Comparison of ENCODE assay signal across 8 cellular contexts in genomic region chr11:72721689-72722049, GRCh38. TPM values are rescaled to one million over a fixed set of nuclear protein-coding genes. Genes with fewer than 3 reads are reported as not detected.
DNase-seq lines count a peak whose midpoint lies in the region; ATAC-seq and TF ChIP-seq lines count a peak whose summit lies in the region.

No MANE protein-coding gene starts in this region.

- WGBS in body of pancreas, 2 donors = 0% methylated on average over 12 to 13 of the region's 13 CpGs
- WGBS in lower leg skin, 2 donors = 1 to 4% methylated on average over 13 of the region's 13 CpGs

- intact Hi-C loops in body of pancreas (cut with DNase I) = no loop called here
- intact Hi-C loops in lower leg skin (cut with DNase I; ENCODE audit: low total_unique reads) = no loop called here

- no peak for TF ChIP-seq CTCF in body of pancreas (IDR thresholded peaks at IDR 0.05)
- TF ChIP-seq CTCF in lower leg skin (IDR thresholded peaks at IDR 0.05) = no peak

- H3K27ac ChIP-seq in body of pancreas = peak overlapping the region; percentile 79 to 95 (median 90)

- no peaks in the 10 kb centered on the region for H3K36me3 ChIP-seq in body of pancreas (replicated peaks in 1 of 2; ENCODE audit: insufficient read depth in 1 of 2, low read depth in 2 of 2)

- H3K4me1 ChIP-seq in body of pancreas = peaks cover 63% of the 10 kb centered on the region

- H3K4me3 ChIP-seq in body of pancreas (peak overlapping the region; percentile 16 to 76), lower leg skin (ENCODE audit: low read depth, poor library complexity, severe bottlenecking) (peak overlapping the region; percentile 49)

- DNase-seq in GM19238 (ENCODE audit: insufficient read length, low spot score) (peak; percentile 45), body of pancreas (peak; percentile 45 to 51 (median 48)), lower leg skin (ENCODE audit: low spot score in 2 of 2) (peak in 1 of 2 donors; percentile 92), NCI-H2196 treated with DMSO at 0.1 percent for 48 hours (lab: John Stamatoyannopoulos, UW; ENCODE audit: unreplicated experiment) (no peak), GOT3 (lab: John Stamatoyannopoulos, UW) (no peak)
- peak; percentile 50 for DNase-seq in stimulated activated naive CD8-positive, alpha-beta T cell treated with anti-CD3 and anti-CD28 coated beads, Interleukin-15, Interleukin-2, amounts not matched to agents 100 U/mL and 50 U/mL, for 24 hours

- ATAC-seq in SK-N-SH treated with all-trans-retinoic acid at 6 μM for 48 hours (peak; percentile 7), body of pancreas (peak; percentile 10), GM21447 (IDR thresholded peaks at IDR 0.05; ENCODE audit: unreplicated experiment) (no peak)
- ATAC-seq in stimulated activated naive CD8-positive, alpha-beta T cell treated with anti-CD3 and anti-CD28 coated beads, Interleukin-15, Interleukin-2, amounts not matched to agents 100 U/mL and 50 U/mL, for 24 hours = no peak

- TF ChIP-seq POLR2A in body of pancreas (IDR thresholded peaks at IDR 0.05) (no peak), lower leg skin (IDR thresholded peaks at IDR 0.05) (no peak)

- H3K9me3 ChIP-seq in body of pancreas = no peaks in the 10 kb centered on the region

- H3K27me3 ChIP-seq in body of pancreas = no peaks in the 10 kb centered on the region

TF ChIP-seq in SK-N-SH treated with all-trans-retinoic acid at 6 μM for 48 hours, 23 proteins besides CTCF, POLR2A, EP300 and RAD21:
- TF ChIP-seq GLIS3 (CRISPR knock-in tag; IDR thresholded peaks at IDR 0.05) = no peak
- no peak for TF ChIP-seq OSR1 (CRISPR knock-in tag; IDR thresholded peaks at IDR 0.05)
- TF ChIP-seq SNAI2 (CRISPR knock-in tag; IDR thresholded peaks at IDR 0.05) = no peak
- no peak for TF ChIP-seq CSDC2 (CRISPR knock-in tag; IDR thresholded peaks at IDR 0.05)
- no peak for TF ChIP-seq ARNTL (CRISPR knock-in tag; IDR thresholded peaks at IDR 0.05; ENCODE audit: borderline replicate concordance, low read depth)
- TF ChIP-seq POU6F1 (CRISPR knock-in tag; IDR thresholded peaks at IDR 0.05; ENCODE audit: borderline replicate concordance, low read depth) = no peak
- no peak for TF ChIP-seq PATZ1 (CRISPR knock-in tag; IDR thresholded peaks at IDR 0.05; ENCODE audit: borderline replicate concordance)
- TF ChIP-seq TCF4 (CRISPR knock-in tag; IDR thresholded peaks at IDR 0.05; ENCODE audit: borderline replicate concordance) = no peak
- TF ChIP-seq ZNF565 (CRISPR knock-in tag; conservative IDR thresholded peaks at IDR 0.05; ENCODE audit: low read depth) = no peak
- TF ChIP-seq ZC3H10 (CRISPR knock-in tag; IDR thresholded peaks at IDR 0.05) = no peak
- TF ChIP-seq ZNF70 (CRISPR knock-in tag; IDR thresholded peaks at IDR 0.05) = no peak
- TF ChIP-seq ZFP30 (CRISPR knock-in tag; IDR thresholded peaks at IDR 0.05) = no peak
- no peak for TF ChIP-seq CREB5 (CRISPR knock-in tag; IDR thresholded peaks at IDR 0.05; ENCODE audit: low read depth)
- TF ChIP-seq CSRNP3 (CRISPR knock-in tag; IDR thresholded peaks at IDR 0.05) = no peak

RNA-seq across cellular contexts. Expression of gene ARAP1, which starts 30.5 kb away (rescaled TPM):
- total RNA-seq in body of pancreas = 100 to 1,000 TPM in 1 of 2 donors, 10 to 100 TPM in 1; 63.3 to 208 TPM
- total RNA-seq in lower leg skin = 10 to 100 TPM; 60.6 to 89.6 (median 80.6) TPM

RNA-seq across cellular contexts. Expression of gene PDE2A, which starts 47.4 kb away (rescaled TPM):
- total RNA-seq in body of pancreas = 10 to 100 TPM in 1 of 2 donors, 1 to 10 TPM in 1; 7.0 to 29.3 TPM
- total RNA-seq in lower leg skin = 10 to 100 TPM; 26.1 to 34.1 (median 30.6) TPM

Comparison
In these comparisons a context has a peak if more than half of its experiments do, and no peak if none do; other contexts are left out.
1. DNase-seq: peak in GM19238 (single experiment), body of pancreas (4 of 4) and stimulated activated naive CD8-positive, alpha-beta T cell treated with anti-CD3 and anti-CD28 coated beads, Interleukin-15, Interleukin-2, amounts not matched to agents 100 U/mL and 50 U/mL, for 24 hours (single experiment); none in NCI-H2196 treated with DMSO at 0.1 percent for 48 hours (single experiment) and GOT3 (single experiment).
2. ATAC-seq: peak in SK-N-SH treated with all-trans-retinoic acid at 6 μM for 48 hours (single experiment) and body of pancreas (single experiment); none in stimulated activated naive CD8-positive, alpha-beta T cell treated with anti-CD3 and anti-CD28 coated beads, Interleukin-15, Interleukin-2, amounts not matched to agents 100 U/mL and 50 U/mL, for 24 hours (single experiment) and GM21447 (single experiment).